In genomic region chr4:146271466-146271865, GRCh38 we compare ENCODE assay signal across 30 cellular contexts. TPM values are rescaled to one million over a fixed set of nuclear protein-coding genes. Genes with fewer than 3 reads are reported as not detected.
A peak's percentile ranks its signal among the peaks of the same experiment; 100 is the strongest.
DNase-seq lines count a peak whose midpoint lies in the region; ATAC-seq, FAIRE-seq and TF ChIP-seq lines count a peak whose summit lies in the region.
"Had no signal": no experiment of that assay in that cellular context is flagged by ENCODE, and none has a peak within 500 bp of the region (broad histone marks: within the 10 kb centered on the region; RNA-seq: fewer than 3 reads in every experiment).

No MANE protein-coding gene starts in this region.

- peak; percentile 84 for FAIRE-seq in GM18507 (lab: Jason Lieb, UNC)

- ATAC-seq in HG02610 (IDR thresholded peaks at IDR 0.05; ENCODE audit: unreplicated experiment) (peak; percentile 35), HG03342 (IDR thresholded peaks at IDR 0.05; ENCODE audit: unreplicated experiment) (peak; percentile 28), T-helper 17 cell (no peak), GM18505 (IDR thresholded peaks at IDR 0.05; ENCODE audit: unreplicated experiment) (no peak)
- peak; percentile 56 to 70 for ATAC-seq in stimulated activated naive B cell treated with anti-CD40 and anti-IgM and Interleukin-4, amounts not matched to agents 10 μg/mL and 1 μg/mL and 100 μg/mL, for 72 hours (replicated peaks)
- ATAC-seq: Right ventricle myocardium inferior had no signal

- TF ChIP-seq POLR2A in GM18505 (IDR thresholded peaks at IDR 0.05; ENCODE audit: borderline replicate concordance, extremely low read depth, insufficient read depth, insufficient read length): no peak

- peaks cover 3 to 11% of the 10 kb centered on the region in 2 donors for H3K36me3 Mint-ChIP-seq in stimulated activated naive B cell treated with anti-CD40 and anti-IgM and Interleukin-4, amounts not matched to agents 10 μg/mL and 1 μg/mL and 100 μg/mL, for 72 hours
- H3K36me3 Mint-ChIP-seq in T-helper 17 cell (ENCODE audit: low read depth): peaks cover 4% of the 10 kb centered on the region

- no peak for DNase-seq in GM18507 (ENCODE audit: extremely low spot score, insufficient read length, low read depth)
- no peak for DNase-seq in stimulated activated naive B cell treated with anti-CD40 and anti-IgM and Interleukin-4, amounts not matched to agents 10 μg/mL and 1 μg/mL and 100 μg/mL, for 72 hours
- DNase-seq in T-helper 17 cell: no peak
- DNase-seq in activated CD4-positive, alpha-beta T cell treated with anti-CD3 and anti-CD28 coated beads for 4 hours: no peak
- no peak for DNase-seq in epidermal melanocyte (ENCODE audit: insufficient read length, low spot score)
- DNase-seq: C1 segment of cervical spinal cord; Caco-2; CD4-positive, alpha-beta memory T cell; EL; GF-D8; GOT3; HFFc6; IMR-90; KG1; MM.1S; NCI-H2029; NCI-H446; NCI-H524 treated with DMSO at 0.1 percent for 48 hours; NCI-H774; NK-92 treated with Interleukin-12 subunit alpha and Interleukin-12 subunit beta, amount 100 ng/mL, for 24 hours; PC-9; T-helper 1 cell had no signal

- H3K9me3 Mint-ChIP-seq in stimulated activated naive B cell treated with anti-CD40 and anti-IgM and Interleukin-4, amounts not matched to agents 10 μg/mL and 1 μg/mL and 100 μg/mL, for 72 hours: no peaks in the 10 kb centered on the region
- H3K9me3 Mint-ChIP-seq: CD4-positive, alpha-beta memory T cell; HFFc6 had no signal

- no peaks in the 10 kb centered on the region for H3K27me3 Mint-ChIP-seq in stimulated activated naive B cell treated with anti-CD40 and anti-IgM and Interleukin-4, amounts not matched to agents 10 μg/mL and 1 μg/mL and 100 μg/mL, for 72 hours
- H3K27me3 Mint-ChIP-seq in T-helper 17 cell: no peaks in the 10 kb centered on the region
- H3K27me3 Mint-ChIP-seq: CD4-positive, alpha-beta memory T cell had no signal

- H3K9me3 ChIP-seq in T-helper 17 cell (ENCODE audit: control insufficient read depth, low read length, poor library complexity, severe bottlenecking): no peaks in the 10 kb centered on the region
- H3K9me3 ChIP-seq: Caco-2, HAP-1, SJSA1 had no signal

- H3K4me1 Mint-ChIP-seq in stimulated activated naive B cell treated with anti-CD40 and anti-IgM and Interleukin-4, amounts not matched to agents 10 μg/mL and 1 μg/mL and 100 μg/mL, for 72 hours: peaks cover 11 to 15% of the 10 kb centered on the region in 2 donors
- H3K4me1 Mint-ChIP-seq in T-helper 17 cell: no peaks in the 10 kb centered on the region
- H3K4me1 Mint-ChIP-seq: CD4-positive, alpha-beta memory T cell had no signal

- no peak overlapping the region for H3K4me3 Mint-ChIP-seq in stimulated activated naive B cell treated with anti-CD40 and anti-IgM and Interleukin-4, amounts not matched to agents 10 μg/mL and 1 μg/mL and 100 μg/mL, for 72 hours
- no peak overlapping the region for H3K4me3 Mint-ChIP-seq in T-helper 17 cell
- H3K4me3 Mint-ChIP-seq: CD4-positive, alpha-beta memory T cell; HFFc6 had no signal

- no peak overlapping the region for H3K27ac Mint-ChIP-seq in stimulated activated naive B cell treated with anti-CD40 and anti-IgM and Interleukin-4, amounts not matched to agents 10 μg/mL and 1 μg/mL and 100 μg/mL, for 72 hours
- H3K27ac Mint-ChIP-seq in T-helper 17 cell: no peak overlapping the region
- H3K27ac Mint-ChIP-seq: CD4-positive, alpha-beta memory T cell; HFFc6 had no signal

RNA-seq across cellular contexts. Expression of gene REELD1, which starts 57.1 kb away (rescaled TPM):
- 1 to 10 TPM in 1 of 2 donors, under 1 TPM in 1; 0.32 to 1.4 TPM for total RNA-seq in T-helper 17 cell
- total RNA-seq: A673, Caco-2, HFFc6, IMR-90, PC-9, Right ventricle myocardium inferior, RPMI7951 had no signal

Comparison
In these comparisons a context has a peak if more than half of its experiments do, and no peak if none do; other contexts are left out.
1. ATAC-seq: peak in HG02610 (single experiment), HG03342 (single experiment) and stimulated activated naive B cell treated with anti-CD40 and anti-IgM and Interleukin-4, amounts not matched to agents 10 μg/mL and 1 μg/mL and 100 μg/mL, for 72 hours (2 of 2); none in T-helper 17 cell (single experiment) and GM18505 (single experiment).